Comparison of ENCODE assay signal across 28 cellular contexts in the genomic region with DNA sequence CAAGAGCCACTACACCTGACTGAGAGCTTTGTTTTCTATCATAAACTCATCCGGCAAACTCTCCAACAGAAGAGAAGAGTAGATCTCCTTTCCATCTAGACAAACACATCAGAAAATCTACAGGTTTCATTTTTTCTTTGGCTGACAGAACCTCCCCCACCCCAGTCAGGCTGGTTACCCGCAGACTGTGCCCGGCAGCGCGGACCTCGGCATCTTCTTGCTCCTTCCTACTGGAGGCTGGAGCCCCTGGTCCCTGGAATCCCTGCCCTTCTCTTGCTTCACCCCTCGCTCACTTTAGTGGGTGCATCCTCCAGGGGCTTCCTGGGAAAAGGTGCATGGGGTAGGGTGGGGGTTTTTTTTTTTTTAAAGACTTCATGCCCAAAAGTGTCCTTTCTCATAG.
"Had no signal": no experiment of that assay in that cellular context is flagged by ENCODE, and none has a peak within 500 bp of the region (broad histone marks: within the 10 kb centered on the region; RNA-seq: fewer than 3 reads in every experiment).

No MANE protein-coding gene starts in this region.

- DNase-seq: stimulated activated CD4-positive, alpha-beta T cell treated with anti-CD3 and anti-CD28 coated beads, Interleukin-2, amount 100 ng/mL, for 48 hours; stimulated activated CD4-positive, alpha-beta T cell treated with anti-CD3 and anti-CD28 coated beads, Interleukin-4, amount 100 ng/mL, for 24 hours; stimulated activated CD4-positive, alpha-beta T cell treated with anti-CD3 and anti-CD28 coated beads, Interleukin-4, amount 100 ng/mL, for 4 hours; stimulated activated CD8-positive, alpha-beta memory T cell treated with anti-CD3 and anti-CD28 coated beads, Interleukin-4, amount 100 ng/mL, for 48 hours; stimulated activated naive B cell treated with anti-CD40 and anti-IgM and Interleukin-4, amounts not matched to agents 10 μg/mL and 1 μg/mL and 100 μg/mL, for 72 hours; stimulated activated naive CD4-positive, alpha-beta T cell; stimulated activated naive CD4-positive, alpha-beta T cell treated with Interleukin-2 at 50 U/mL for 16 hours; stimulated activated naive CD8-positive, alpha-beta T cell treated with anti-CD3 and anti-CD28 coated beads, Interleukin-15, amount 100 ng/mL, for 72 hours; stimulated activated naive CD8-positive, alpha-beta T cell treated with anti-CD3 and anti-CD28 coated beads, Interleukin-15, Interleukin-2, amounts not matched to agents 100 U/mL and 50 U/mL, for 24 hours; stomach; substantia nigra; testis; thyroid gland; tibial artery; transverse colon; trophoblast cell; upper lobe of left lung; upper lobe of right lung; uterus had no signal

- FAIRE-seq: urothelium cell line had no signal

- H3K4me3 Mint-ChIP-seq: stimulated activated effector memory CD8-positive, alpha-beta T cell treated with anti-CD3 and anti-CD28 coated beads, Interleukin-12 subunit alpha, Interleukin-12 subunit beta, amount 100 ng/mL, for 72 hours; stimulated activated memory B cell treated with anti-CD40 and anti-IgM and Interleukin-4, amounts not matched to agents 10 μg/mL and 1 μg/mL and 100 μg/mL, for 72 hours; stimulated activated naive B cell treated with anti-CD40 and anti-IgM and Interleukin-4, amounts not matched to agents 10 μg/mL and 1 μg/mL and 100 μg/mL, for 72 hours; stimulated activated naive CD8-positive, alpha-beta T cell treated with anti-CD3 and anti-CD28 coated beads, Interleukin-15, amount 100 ng/mL, for 72 hours; stimulated activated naive CD8-positive, alpha-beta T cell treated with anti-CD3 and anti-CD28 coated beads, Interleukin-15, Interleukin-2, amounts not matched to agents 100 ng/mL and 50 ng/mL, for 24 hours; type B pancreatic cell had no signal

- H3K27me3 Mint-ChIP-seq: stimulated activated memory B cell treated with anti-CD40 and anti-IgM and Interleukin-4, amounts not matched to agents 10 μg/mL and 1 μg/mL and 100 μg/mL, for 72 hours; stimulated activated naive CD8-positive, alpha-beta T cell treated with anti-CD3 and anti-CD28 coated beads, Interleukin-15, amount 100 ng/mL, for 72 hours; stimulated activated naive CD8-positive, alpha-beta T cell treated with anti-CD3 and anti-CD28 coated beads, Interleukin-15, Interleukin-2, amounts not matched to agents 100 ng/mL and 50 ng/mL, for 24 hours; type B pancreatic cell had no signal

- H3K27me3 ChIP-seq: stomach, suprapubic skin, testis, thyroid gland, tibial nerve, transverse colon, upper lobe of left lung, uterus, vagina had no signal

- H3K27ac Mint-ChIP-seq: stimulated activated effector memory CD8-positive, alpha-beta T cell treated with anti-CD3 and anti-CD28 coated beads, Interleukin-12 subunit alpha, Interleukin-12 subunit beta, amount 100 ng/mL, for 72 hours; stimulated activated memory B cell treated with anti-CD40 and anti-IgM and Interleukin-4, amounts not matched to agents 10 μg/mL and 1 μg/mL and 100 μg/mL, for 72 hours; stimulated activated naive B cell treated with anti-CD40 and anti-IgM and Interleukin-4, amounts not matched to agents 10 μg/mL and 1 μg/mL and 100 μg/mL, for 72 hours; stimulated activated naive CD8-positive, alpha-beta T cell treated with anti-CD3 and anti-CD28 coated beads, Interleukin-15, Interleukin-2, amounts not matched to agents 100 ng/mL and 50 ng/mL, for 24 hours; type B pancreatic cell had no signal

- H3K9me3 ChIP-seq: stomach, suprapubic skin, testis, thoracic aorta, thyroid gland, tibial artery, tibial nerve, transverse colon, upper lobe of left lung, upper lobe of right lung, uterus, vagina had no signal

- ATAC-seq: stimulated activated effector memory CD8-positive, alpha-beta T cell treated with anti-CD3 and anti-CD28 coated beads, Interleukin-12 subunit alpha, Interleukin-12 subunit beta, amount 100 ng/mL, for 72 hours; stimulated activated memory B cell treated with anti-CD40 and anti-IgM and Interleukin-4, amounts not matched to agents 10 μg/mL and 1 μg/mL and 100 μg/mL, for 72 hours; stimulated activated naive B cell treated with anti-CD40 and anti-IgM and Interleukin-4, amounts not matched to agents 10 μg/mL and 1 μg/mL and 100 μg/mL, for 72 hours; stimulated activated naive CD8-positive, alpha-beta T cell treated with anti-CD3 and anti-CD28 coated beads, Interleukin-15, amount 100 ng/mL, for 72 hours; stimulated activated naive CD8-positive, alpha-beta T cell treated with anti-CD3 and anti-CD28 coated beads, Interleukin-15, Interleukin-2, amounts not matched to agents 100 U/mL and 50 U/mL, for 24 hours; upper lobe of right lung had no signal

- H3K36me3 ChIP-seq: stomach, suprapubic skin, thoracic aorta, thyroid gland, tibial artery, tibial nerve, transverse colon, upper lobe of left lung, upper lobe of right lung, uterus, vagina had no signal

- H3K36me3 Mint-ChIP-seq: stimulated activated effector memory CD8-positive, alpha-beta T cell treated with anti-CD3 and anti-CD28 coated beads, Interleukin-12 subunit alpha, Interleukin-12 subunit beta, amount 100 ng/mL, for 72 hours; stimulated activated memory B cell treated with anti-CD40 and anti-IgM and Interleukin-4, amounts not matched to agents 10 μg/mL and 1 μg/mL and 100 μg/mL, for 72 hours; type B pancreatic cell had no signal

- H3K9me3 Mint-ChIP-seq: stimulated activated effector memory CD8-positive, alpha-beta T cell treated with anti-CD3 and anti-CD28 coated beads, Interleukin-12 subunit alpha, Interleukin-12 subunit beta, amount 100 ng/mL, for 72 hours; stimulated activated naive CD8-positive, alpha-beta T cell treated with anti-CD3 and anti-CD28 coated beads, Interleukin-15, amount 100 ng/mL, for 72 hours; stimulated activated naive CD8-positive, alpha-beta T cell treated with anti-CD3 and anti-CD28 coated beads, Interleukin-15, Interleukin-2, amounts not matched to agents 100 ng/mL and 50 ng/mL, for 24 hours had no signal

- H3K4me1 Mint-ChIP-seq: stimulated activated effector memory CD8-positive, alpha-beta T cell treated with anti-CD3 and anti-CD28 coated beads, Interleukin-12 subunit alpha, Interleukin-12 subunit beta, amount 100 ng/mL, for 72 hours; stimulated activated memory B cell treated with anti-CD40 and anti-IgM and Interleukin-4, amounts not matched to agents 10 μg/mL and 1 μg/mL and 100 μg/mL, for 72 hours; stimulated activated naive B cell treated with anti-CD40 and anti-IgM and Interleukin-4, amounts not matched to agents 10 μg/mL and 1 μg/mL and 100 μg/mL, for 72 hours; stimulated activated naive CD8-positive, alpha-beta T cell treated with anti-CD3 and anti-CD28 coated beads, Interleukin-15, amount 100 ng/mL, for 72 hours had no signal

- H3K4me1 ChIP-seq: suprapubic skin, testis, transverse colon, upper lobe of right lung, uterus, vagina had no signal

- H3K4me3 ChIP-seq: stomach, suprapubic skin, testis, thoracic aorta, thyroid gland, tibial artery, tibial nerve, transverse colon, upper lobe of left lung, upper lobe of right lung, uterus, vagina had no signal

- H3K27ac ChIP-seq: stomach, suprapubic skin, testis, thoracic aorta, thyroid gland, tibial artery, tibial nerve, transverse colon, upper lobe of left lung, upper lobe of right lung, uterus, vagina had no signal
